ENCODE assay signal across 8 cellular contexts in genomic region chr11:129375731-129376657, GRCh38. TPM values are rescaled to one million over a fixed set of nuclear protein-coding genes. Genes with fewer than 3 reads are reported as not detected.
DNase-seq lines count a peak whose midpoint lies in the region; ATAC-seq and TF ChIP-seq lines count a peak whose summit lies in the region.

BARX2 (plus strand) TSS chr11:129375848; CDS start chr11:129376036, 188 bp downstream.

- peak within 1 kb of the TSS; percentile 80 for H3K4me2 ChIP-seq in PC-3 (ENCODE audit: low read length)

- POLR2A ChIA-PET in PC-3 (lab: Charles Lee; ENCODE audit: unreplicated experiment), result no interaction called here

- H3K79me2 ChIP-seq in PC-3 (ENCODE audit: low read length), result no peaks in the 10 kb centered on the region

- H3K9me3 ChIP-seq in PC-3 (ENCODE audit: low read length), result no peaks in the 10 kb centered on the region

- no peaks in the 10 kb centered on the region for H4K20me1 ChIP-seq in PC-3 (ENCODE audit: low read length)

- H3K27ac ChIP-seq in PC-3 (ENCODE audit: low read length), result no peak within 1 kb of the TSS

- intact Hi-C loops in PC-3 (cut with micrococcal nuclease), result loop anchor here (1.0 kb wide), 1 partner anchor 320 kb away; no protein-coding TSS in a partner anchor
- intact Hi-C loops in left colon (cut with DNase I, micrococcal nuclease), result no loop called here

- TF ChIP-seq CTCF in GM12875 (IDR thresholded peaks at IDR 0.05; ENCODE audit: borderline replicate concordance, insufficient read depth, low read depth, low read length), result 0 out of 2 replicates have a peak, but pooled peaks have one; percentile 21
- peak; percentile 73 for TF ChIP-seq CTCF in PC-3 (conservative IDR thresholded peaks at IDR 0.05; ENCODE audit: low read depth, low read length)

- H3K4me3 Mint-ChIP-seq in stimulated activated effector memory CD8-positive, alpha-beta T cell treated with anti-CD3 and anti-CD28 coated beads, Interleukin-12 subunit alpha, Interleukin-12 subunit beta, amount 100 ng/mL, for 72 hours, result peak within 1 kb of the TSS; percentile 46

- H2AFZ ChIP-seq in PC-3 (ENCODE audit: low read length), result peak within 1 kb of the TSS; percentile 74

- peaks cover 19% of the 10 kb centered on the region; the same call in 1 of the 2 replicates for H3K4me1 ChIP-seq in PC-3 (ENCODE audit: insufficient read depth, low read length)

- BruUV-seq in PC-3 (replicated peaks; lab: Mats Ljungman, UMichigan), result no TSS peak

- no peak within 1 kb of the TSS for H3K27ac Mint-ChIP-seq in stimulated activated effector memory CD8-positive, alpha-beta T cell treated with anti-CD3 and anti-CD28 coated beads, Interleukin-12 subunit alpha, Interleukin-12 subunit beta, amount 100 ng/mL, for 72 hours

- H3F3A ChIP-seq in PC-3 (ENCODE audit: low read length, unreplicated experiment), result no peaks in the 10 kb centered on the region

- H3K4me3 ChIP-seq in GM12875 (ENCODE audit: low read depth, low read length) (no peak within 1 kb of the TSS), PC-3 (ENCODE audit: low read length) (peak within 1 kb of the TSS; percentile 63)

- ATAC-seq in PC-3, result peak; percentile 94
- peak; percentile 66 for ATAC-seq in left colon
- peak; percentile 44 for ATAC-seq in stimulated activated effector memory CD8-positive, alpha-beta T cell treated with anti-CD3 and anti-CD28 coated beads, Interleukin-12 subunit alpha, Interleukin-12 subunit beta, amount 100 ng/mL, for 72 hours
- ATAC-seq in HG03571 (IDR thresholded peaks at IDR 0.05; ENCODE audit: unreplicated experiment), result no peak
- no peak for ATAC-seq in GM21447 (IDR thresholded peaks at IDR 0.05; ENCODE audit: unreplicated experiment)

- H3K9me3 Mint-ChIP-seq in stimulated activated effector memory CD8-positive, alpha-beta T cell treated with anti-CD3 and anti-CD28 coated beads, Interleukin-12 subunit alpha, Interleukin-12 subunit beta, amount 100 ng/mL, for 72 hours, result no peaks in the 10 kb centered on the region

- peaks cover 6% of the 10 kb centered on the region for H3K36me3 Mint-ChIP-seq in stimulated activated effector memory CD8-positive, alpha-beta T cell treated with anti-CD3 and anti-CD28 coated beads, Interleukin-12 subunit alpha, Interleukin-12 subunit beta, amount 100 ng/mL, for 72 hours

- H3K9ac ChIP-seq in PC-3 (ENCODE audit: low read length), result no peak within 1 kb of the TSS

- peak; percentile 60 for DNase-seq in AG08395 (ENCODE audit: low spot score)
- DNase-seq in PC-3, result peak; percentile 86
- peak; percentile 6 for DNase-seq in cerebellum (ENCODE audit: low spot score)
- DNase-seq in left colon, result peak; percentile 73 to 82
- peak in 1 of 2 donors; percentile 51 for DNase-seq in stimulated activated effector memory CD8-positive, alpha-beta T cell treated with anti-CD3 and anti-CD28 coated beads, Interleukin-12 subunit alpha, Interleukin-12 subunit beta, amount 100 ng/mL, for 72 hours (ENCODE audit: low spot score in 2 of 2)

- H3K27me3 ChIP-seq in PC-3 (ENCODE audit: low read length), result peaks cover 81% of the 10 kb centered on the region

- no peaks in the 10 kb centered on the region for H3K36me3 ChIP-seq in PC-3 (ENCODE audit: low read depth, low read length)

- CTCF ChIA-PET in PC-3 (lab: Charles Lee), result interaction anchor here (0.5 to 1.0 kb wide), 11 partner anchors 10 to 375 kb away, joined by 3 to 15 read pairs (median 4); no protein-coding TSS in a partner anchor

- no peaks in the 10 kb centered on the region for H3K9me2 ChIP-seq in PC-3 (replicated peaks; ENCODE audit: low read length)

- peaks cover 26% of the 10 kb centered on the region for H3K4me1 Mint-ChIP-seq in stimulated activated effector memory CD8-positive, alpha-beta T cell treated with anti-CD3 and anti-CD28 coated beads, Interleukin-12 subunit alpha, Interleukin-12 subunit beta, amount 100 ng/mL, for 72 hours

RNA-seq across cellular contexts. Expression of gene BARX2, which starts in this region (rescaled TPM):
- 0.47 and 1.2 TPM in 2 replicates for total RNA-seq in PC-3 (2014; rRNA removed)
- not detected for total RNA-seq in cerebellum
- total RNA-seq in left colon, result 10 to 100 TPM; 11.6 to 31.3 TPM

Comparison
In these comparisons a context has a peak if more than half of its experiments do, and no peak if none do; other contexts are left out.
1. Peak in DNase-seq in cerebellum; RNA of the gene not detected or under 1 TPM.
2. ATAC-seq: peak in PC-3 (single experiment), left colon (single experiment) and stimulated activated effector memory CD8-positive, alpha-beta T cell treated with anti-CD3 and anti-CD28 coated beads, Interleukin-12 subunit alpha, Interleukin-12 subunit beta, amount 100 ng/mL, for 72 hours (single experiment); none in HG03571 (single experiment) and GM21447 (single experiment).